In genomic region chr2:44578401-44579135, GRCh38 we compare ENCODE assay signal across 9 cellular contexts.
DNase-seq lines count a peak whose midpoint lies in the region; ATAC-seq and TF ChIP-seq lines count a peak whose summit lies in the region.
"Had no signal": no experiment of that assay in that cellular context is flagged by ENCODE, and none has a peak within 500 bp of the region (broad histone marks: within the 10 kb centered on the region; RNA-seq: fewer than 3 reads in every experiment).

No MANE protein-coding gene starts in this region.

- no peak overlapping the region for H2AK5ac ChIP-seq in mesendoderm (ENCODE audit: low read length)

- CTCF ChIA-PET in A673 (lab: Charles Lee), result no interaction called here

- peak; percentile 61 for DNase-seq in EL
- peak; percentile 70 for DNase-seq in HCEC 1CT
- peak; percentile 95 for DNase-seq in SK-MEL-5 (ENCODE audit: low read depth, low spot score)
- no peak for DNase-seq in mesendoderm
- DNase-seq in A673 (ENCODE audit: low spot score), result no peak
- no peak for DNase-seq in midbrain (lab: John Stamatoyannopoulos, UW)
- DNase-seq: activated CD4-positive, alpha-beta T cell treated with anti-CD3 and anti-CD28 coated beads for 1 hour had no signal

- no peak overlapping the region for H3K4ac ChIP-seq in mesendoderm (ENCODE audit: low read depth, low read length)

- peak overlapping the region; percentile 72 for H3K27ac ChIP-seq in liver (ENCODE audit: low read depth in 1 of 2, low read length in 2 of 2)
- H3K27ac ChIP-seq in mesendoderm (ENCODE audit: low read depth, low read length), result no peak overlapping the region
- no peak overlapping the region for H3K27ac ChIP-seq in A673 (ENCODE audit: low read depth, low read length, poor library complexity, severe bottlenecking)

- no peak overlapping the region for H3K4me2 ChIP-seq in mesendoderm (ENCODE audit: low read length)

- H3K4me3 ChIP-seq in liver (ENCODE audit: low read depth in 1 of 3, low read length in 3 of 3) (peak overlapping the region in 1 of 3 donors; percentile 8), mesendoderm (ENCODE audit: low read length) (no peak overlapping the region), A673 (ENCODE audit: low read depth, low read length, poor library complexity, severe bottlenecking) (no peak overlapping the region)

- no peak overlapping the region for H4K5ac ChIP-seq in mesendoderm (ENCODE audit: low read length)

- H3K9me3 ChIP-seq in liver (ENCODE audit: control insufficient read depth in 4 of 4, low read length in 3 of 4) (no peaks in the 10 kb centered on the region), A673 (ENCODE audit: low read depth, low read length, poor library complexity, severe bottlenecking) (no peaks in the 10 kb centered on the region)

- no peak overlapping the region for H3K23ac ChIP-seq in mesendoderm (ENCODE audit: low read length)

- H3K27me3 ChIP-seq in liver (ENCODE audit: control insufficient read depth in 4 of 4, insufficient read depth in 4 of 4, low read length in 3 of 4) (no peaks in the 10 kb centered on the region), mesendoderm (ENCODE audit: insufficient read depth, low read length, poor library complexity) (no peaks in the 10 kb centered on the region), A673 (replicated peaks; ENCODE audit: insufficient read depth, low read depth, low read length, poor library complexity) (no peaks in the 10 kb centered on the region)

- intact Hi-C loops in A673 (cut with micrococcal nuclease; ENCODE audit: unreplicated experiment), result no loop called here

- no peak overlapping the region for H3K56ac ChIP-seq in mesendoderm (ENCODE audit: low read length)

- in situ Hi-C loops in SK-MEL-5 (cut with HindIII; ENCODE audit: low pct_unique_long_range_greater_than_20kb, low sequenced_read_pairs), result no loop called here

- no peak overlapping the region for H2BK5ac ChIP-seq in mesendoderm (ENCODE audit: low read length)

- H3K36me3 ChIP-seq in liver (ENCODE audit: control insufficient read depth in 4 of 4, insufficient read depth in 3 of 4, low read depth in 1 of 4, low read length in 3 of 4) (no peaks in the 10 kb centered on the region), mesendoderm (ENCODE audit: control insufficient read depth, insufficient read depth, low read length) (no peaks in the 10 kb centered on the region), A673 (ENCODE audit: insufficient read depth, low read length, poor library complexity, severe bottlenecking) (no peaks in the 10 kb centered on the region)

- H4K8ac ChIP-seq in mesendoderm (ENCODE audit: low read depth, low read length), result no peak overlapping the region

- H2BK15ac ChIP-seq in mesendoderm (replicated peaks; ENCODE audit: low read depth), result no peak overlapping the region

- no TSS peak for BruUV-seq in A673 (replicated peaks; lab: Mats Ljungman, UMichigan)

- no peaks in the 10 kb centered on the region for H3K79me2 ChIP-seq in mesendoderm (ENCODE audit: control insufficient read depth, insufficient read depth, low read length)

- no peaks in the 10 kb centered on the region for H3K79me1 ChIP-seq in mesendoderm (ENCODE audit: low read length)

- TF ChIP-seq RAD21 in liver (IDR thresholded peaks at IDR 0.05), result no peak

- TF ChIP-seq CTCF in liver (IDR thresholded peaks at IDR 0.05; ENCODE audit: low read depth, low read length, missing input control) (no peak), A673 (conservative IDR thresholded peaks at IDR 0.05; ENCODE audit: low read depth, low read length) (no peak)

- H3K4me1 ChIP-seq in liver (ENCODE audit: control insufficient read depth in 4 of 4, insufficient read depth in 4 of 4, low read length in 3 of 4) (peaks cover 2 to 19% (median 11%) of the 10 kb centered on the region in 4 donors), mesendoderm (ENCODE audit: control insufficient read depth, low read depth, low read length) (no peaks in the 10 kb centered on the region), A673 (ENCODE audit: insufficient read depth, low read length, poor library complexity, severe bottlenecking) (no peaks in the 10 kb centered on the region)

- H2BK120ac ChIP-seq in mesendoderm (ENCODE audit: low read depth, low read length), result no peak overlapping the region

- H3K9ac ChIP-seq in liver (ENCODE audit: low read depth in 1 of 2, low read length in 2 of 2) (peak overlapping the region in 1 of 2 donors; percentile 39), mesendoderm (ENCODE audit: low read length) (no peak overlapping the region)

- ATAC-seq in GM18907 (IDR thresholded peaks at IDR 0.05; ENCODE audit: unreplicated experiment), result no peak

- H3K18ac ChIP-seq in mesendoderm (ENCODE audit: low read length), result no peak overlapping the region

- POLR2A ChIA-PET in A673 (lab: Charles Lee; ENCODE audit: low non-redundant PET), result no interaction called here

- 55% methylated on average over 3 of the region's 3 CpGs for WGBS in liver
- WGBS in mesendoderm (ENCODE audit: extremely low coverage, insufficient coverage, low lambda C conversion rate), result 100% methylated on average over 1 of the region's 3 CpGs

TF ChIP-seq in liver, 16 proteins besides CTCF, POLR2A, EP300 and RAD21:
- TF ChIP-seq FOXA2 (IDR thresholded peaks at IDR 0.05) (no peak), JUND (IDR thresholded peaks at IDR 0.05) (no peak), REST (IDR thresholded peaks at IDR 0.05) (no peak), ATF3 (IDR thresholded peaks at IDR 0.05) (no peak), FOXA1 (IDR thresholded peaks at IDR 0.05) (no peak), YY1 (IDR thresholded peaks at IDR 0.05) (peak; percentile 10), NR2F2 (IDR thresholded peaks at IDR 0.05) (no peak)

Comparison
In these comparisons a context has a peak if more than half of its experiments do, and no peak if none do; other contexts are left out.
1. DNase-seq: peak in EL (single experiment), HCEC 1CT (single experiment) and SK-MEL-5 (single experiment); none in mesendoderm (single experiment), A673 (single experiment) and midbrain (single experiment).
2. H3K27ac ChIP-seq: peak in liver (2 of 2); none in mesendoderm (single experiment) and A673 (single experiment).